In genomic region chr9:4886698-4887097, GRCh38 we compare ENCODE assay signal across 13 cellular contexts.
DNase-seq lines count a peak whose midpoint lies in the region; ATAC-seq, FAIRE-seq and TF ChIP-seq lines count a peak whose summit lies in the region.
"Had no signal": no experiment of that assay in that cellular context is flagged by ENCODE, and none has a peak within 500 bp of the region (broad histone marks: within the 10 kb centered on the region; RNA-seq: fewer than 3 reads in every experiment).

No MANE protein-coding gene starts in this region.

- peak overlapping the region; percentile 34; the same call in 2 of the 3 replicates for H3K27ac ChIP-seq in K562 (ENCODE audit: extremely low read depth, low read depth, low read length)

- WGBS in K562 (ENCODE audit: insufficient coverage, low coverage, missing lambda C conversion rate) = 22% methylated on average over 6 of the region's 6 CpGs

- H3K36me3 ChIP-seq in K562 (ENCODE audit: control insufficient read depth, insufficient read depth, low read length) = peaks cover 18% of the 10 kb centered on the region; the same call in 1 of the 3 replicates

- no peak overlapping the region for H3K9ac ChIP-seq in K562 (ENCODE audit: insufficient read depth in 1 of 2, low read depth in 2 of 2, low read length in 2 of 2)

- H3K4me1 ChIP-seq in K562 (replicated peaks in 1 of 2; ENCODE audit: control insufficient read depth in 2 of 2, insufficient read depth in 2 of 2, low read length in 2 of 2) = peaks cover 7 to 8% of the 10 kb centered on the region in 2 experiments; a peak in 3 of 5 replicates

- peak; percentile 54 for FAIRE-seq in K562 (lab: Jason Lieb, UNC)

- no peaks in the 10 kb centered on the region for H3K9me3 Mint-ChIP-seq in MCF 10A (ENCODE audit: unreplicated experiment)
- H3K9me3 Mint-ChIP-seq: activated T-cell treated with anti-CD3 and anti-CD28 coated beads, Interleukin-2, amount 50 U/mL, for 24 hours; IgD-negative memory B cell; type B pancreatic cell had no signal

- no peak overlapping the region for H3K4me3 ChIP-seq in K562

- no peak for TF ChIP-seq EP300 in K562 (IDR thresholded peaks at IDR 0.05; ENCODE audit: low read length)

- ATAC-seq in GM19438 (IDR thresholded peaks at IDR 0.05; ENCODE audit: low read depth, unreplicated experiment) (peak; percentile 98), HG02970 (IDR thresholded peaks at IDR 0.05; ENCODE audit: low FRiP score, unreplicated experiment) (peak; percentile 94), K562 (peak; percentile 23; the same call in 1 of the 3 replicates)

- H3K4me3 Mint-ChIP-seq in MCF 10A (ENCODE audit: unreplicated experiment) = no peak overlapping the region
- H3K4me3 Mint-ChIP-seq: activated T-cell treated with anti-CD3 and anti-CD28 coated beads, Interleukin-2, amount 50 U/mL, for 24 hours; type B pancreatic cell had no signal

- H2AFZ ChIP-seq in K562 (ENCODE audit: low read depth, low read length) = peak overlapping the region; percentile 38; the same call in 1 of the 2 replicates

- BruUV-seq in K562 (replicated peaks; lab: Mats Ljungman, UMichigan) = no TSS peak
- BruUV-seq in MCF 10A (replicated peaks; lab: Mats Ljungman, UMichigan) = no TSS peak

- H3K27ac Mint-ChIP-seq in MCF 10A (ENCODE audit: low read depth, unreplicated experiment) = no peak overlapping the region
- H3K27ac Mint-ChIP-seq: activated T-cell treated with anti-CD3 and anti-CD28 coated beads, Interleukin-2, amount 50 U/mL, for 24 hours; IgD-negative memory B cell; type B pancreatic cell had no signal

- H4K20me1 ChIP-seq in K562 (replicated peaks; ENCODE audit: control insufficient read depth, insufficient read depth, low read length) = no peaks in the 10 kb centered on the region

- no peak for TF ChIP-seq CTCF in K562 (IDR thresholded peaks at IDR 0.05 in 2 of 3, conservative IDR thresholded peaks at IDR 0.05 in 1 of 3; ENCODE audit: insufficient read depth in 2 of 3, low read depth in 1 of 3, low read length in 3 of 3)
- no peak for TF ChIP-seq CTCF in MCF 10A (IDR thresholded peaks at IDR 0.05; ENCODE audit: unreplicated experiment)

- H3K27me3 Mint-ChIP-seq in MCF 10A (ENCODE audit: insufficient read depth, unreplicated experiment) = no peaks in the 10 kb centered on the region
- H3K27me3 Mint-ChIP-seq: activated T-cell treated with anti-CD3 and anti-CD28 coated beads, Interleukin-2, amount 50 U/mL, for 24 hours; IgD-negative memory B cell; type B pancreatic cell had no signal

- H3K9me3 ChIP-seq in K562 (replicated peaks; ENCODE audit: control insufficient read depth, insufficient read depth, low read depth, low read length) = no peaks in the 10 kb centered on the region

- CTCF ChIA-PET in K562 (lab: Yijun Ruan, JAX; ENCODE audit: low intra/inter-chr PET ratio) = no interaction called here
- CTCF ChIA-PET in MCF 10A (lab: Yijun Ruan, JAX) = interaction anchor here (0.6 to 1.4 kb wide), 5 partner anchors 16 to 730 kb away, joined by 3 to 5 read pairs (median 3); no protein-coding TSS in a partner anchor

- peak overlapping the region; percentile 21 for H3K4me2 ChIP-seq in K562 (ENCODE audit: insufficient read depth, low read length)

- intact Hi-C loops in K562 (cut with micrococcal nuclease) (no loop called here), MCF 10A (cut with micrococcal nuclease) (no loop called here)

- TF ChIP-seq RAD21 in K562 (CRISPR knock-in tag; conservative IDR thresholded peaks at IDR 0.05 in 1 of 2, IDR thresholded peaks at IDR 0.05 in 1 of 2) = no peak

- peaks cover 10% of the 10 kb centered on the region for H3K4me1 Mint-ChIP-seq in MCF 10A (ENCODE audit: insufficient read depth, unreplicated experiment)

- no peaks in the 10 kb centered on the region for H3K79me2 ChIP-seq in K562 (ENCODE audit: control insufficient read depth, insufficient read depth, low read length)

- POLR2A ChIA-PET in K562 (lab: Yijun Ruan, JAX) = interaction anchor here (1.5 kb wide), 1 partner anchor 21 kb away, joined by 3 read pairs; no protein-coding TSS in a partner anchor
- POLR2A ChIA-PET in MCF 10A (lab: Yijun Ruan, JAX) = no interaction called here

- DNase-seq in ELF-1 (ENCODE audit: low read depth, low spot score) = peak; percentile 30
- no peak for DNase-seq in K562 (ENCODE audit: extremely low read depth in 1 of 4, low spot score in 3 of 4)
- no peak for DNase-seq in hypothalamus (lab: John Stamatoyannopoulos, UW)
- DNase-seq in MCF 10A (ENCODE audit: unreplicated experiment) = no peak
- no peak for DNase-seq in T1000 (lab: John Stamatoyannopoulos, UW)
- no peak for DNase-seq in NOMO-1 treated with dmso at 0.1 percent for 144 hours (lab: John Stamatoyannopoulos, UW; ENCODE audit: unreplicated experiment)
- DNase-seq: activated T-cell treated with anti-CD3 and anti-CD28 coated beads, Interleukin-2, amount 50 U/mL, for 24 hours; cerebellar nuclear complex; head of caudate nucleus had no signal

- no peaks in the 10 kb centered on the region for H3K27me3 ChIP-seq in K562 (ENCODE audit: control insufficient read depth in 2 of 2, insufficient read depth in 2 of 2, low read length in 2 of 2)

- no peaks in the 10 kb centered on the region for H3K36me3 Mint-ChIP-seq in MCF 10A (ENCODE audit: insufficient read depth, unreplicated experiment)
- H3K36me3 Mint-ChIP-seq: type B pancreatic cell had no signal

- H3K9me1 ChIP-seq in K562 (ENCODE audit: control insufficient read depth, insufficient read depth, low read length) = no peaks in the 10 kb centered on the region

- no peak for TF ChIP-seq POLR2A in K562 (conservative IDR thresholded peaks at IDR 0.05)

- in situ Hi-C loops in K562 (cut with MboI) = no loop called here

TF ChIP-seq in K562, 482 proteins besides CTCF, POLR2A, EP300 and RAD21 (continues in another document):
- peak; percentile 44; the same call in 1 of the 2 replicates for TF ChIP-seq L3MBTL2 (IDR thresholded peaks at IDR 0.05)

Comparison
In these comparisons a context has a peak if more than half of its experiments do, and no peak if none do; other contexts are left out.
1. ATAC-seq: peak in every context shown above with its lines; median percentile 98 in GM19438; 94 in HG02970; 23 in K562.